ENCODE assay signal across 8 cellular contexts in genomic region chr18:48222118-48222517, GRCh38.
A peak's percentile ranks its signal among the peaks of the same experiment; 100 is the strongest.
DNase-seq lines count a peak whose midpoint lies in the region; ATAC-seq and TF ChIP-seq lines count a peak whose summit lies in the region.

No MANE protein-coding gene starts in this region.

- no peak overlapping the region for H3K27ac ChIP-seq in heart left ventricle

- intact Hi-C loops in heart left ventricle (cut with DNase I): loop anchor here in 4 of 10 donors (10.0 kb wide), 2 partner anchors 187 to 223 kb away; no protein-coding TSS in a partner anchor

- peaks cover 0 to 22% (median 6%) of the 10 kb centered on the region in 12 donors for H3K4me1 ChIP-seq in heart left ventricle

- no peaks in the 10 kb centered on the region for H3K9me3 ChIP-seq in heart left ventricle

- no peak for TF ChIP-seq POLR2A in heart left ventricle (IDR thresholded peaks at IDR 0.05)

- no peaks in the 10 kb centered on the region for H3K9me3 Mint-ChIP-seq in activated CD8-positive, alpha-beta memory T cell treated with anti-CD3 and anti-CD28 coated beads, Interleukin-2, amount 10 ng/mL, durations not matched to agents 7 days and 5 days (ENCODE audit: low read depth)

- peak; percentile 60 for ATAC-seq in activated CD8-positive, alpha-beta memory T cell treated with anti-CD3 and anti-CD28 coated beads, Interleukin-2, amount 10 ng/mL, durations not matched to agents 7 days and 5 days
- ATAC-seq in heart left ventricle: peak; percentile 45 to 87 (median 69)
- ATAC-seq in HG02759 (IDR thresholded peaks at IDR 0.05; ENCODE audit: unreplicated experiment): no peak

- no peaks in the 10 kb centered on the region for H3K36me3 ChIP-seq in heart left ventricle

- H3K27ac Mint-ChIP-seq in activated CD8-positive, alpha-beta memory T cell treated with anti-CD3 and anti-CD28 coated beads, Interleukin-2, amount 10 ng/mL, durations not matched to agents 7 days and 5 days: no peak overlapping the region

- TF ChIP-seq CTCF in heart left ventricle (IDR thresholded peaks at IDR 0.05): no peak

- H3K27me3 ChIP-seq in heart left ventricle: no peaks in the 10 kb centered on the region

- H3K4me3 ChIP-seq in heart left ventricle: no peak overlapping the region

- H3K4me3 Mint-ChIP-seq in activated CD8-positive, alpha-beta memory T cell treated with anti-CD3 and anti-CD28 coated beads, Interleukin-2, amount 10 ng/mL, durations not matched to agents 7 days and 5 days: no peak overlapping the region

- peak; percentile 68 for DNase-seq in activated CD8-positive, alpha-beta memory T cell treated with anti-CD3 and anti-CD28 coated beads, Interleukin-2, amount 10 ng/mL, durations not matched to agents 7 days and 5 days
- no peak for DNase-seq in activated CD8-positive, alpha-beta memory T cell treated with anti-CD3 and anti-CD28 coated beads, Interleukin-2, amount 50 U/mL, for 48 hours
- DNase-seq in M059J (ENCODE audit: low read depth) (peak; percentile 49), SHP77 treated with DMSO at 0.1 percent for 48 hours (lab: John Stamatoyannopoulos, UW) (peak; percentile 93), heart left ventricle (peak in 4 of 5 donors; percentile 51 to 72 (median 66)), HuH-7 (ENCODE audit: low spot score) (no peak)
- DNase-seq in activated CD8-positive, alpha-beta memory T cell treated with anti-CD3 and anti-CD28 coated beads for 24 hours: no peak

- no peaks in the 10 kb centered on the region for H3K36me3 Mint-ChIP-seq in activated CD8-positive, alpha-beta memory T cell treated with anti-CD3 and anti-CD28 coated beads, Interleukin-2, amount 10 ng/mL, durations not matched to agents 7 days and 5 days

- H3K4me1 Mint-ChIP-seq in activated CD8-positive, alpha-beta memory T cell treated with anti-CD3 and anti-CD28 coated beads, Interleukin-2, amount 10 ng/mL, durations not matched to agents 7 days and 5 days: peaks cover 15% of the 10 kb centered on the region

- peaks cover 2% of the 10 kb centered on the region for H3K27me3 Mint-ChIP-seq in activated CD8-positive, alpha-beta memory T cell treated with anti-CD3 and anti-CD28 coated beads, Interleukin-2, amount 10 ng/mL, durations not matched to agents 7 days and 5 days

- WGBS in heart left ventricle, 4 donors: 24 to 37% (median 32%) methylated on average over 4 of the region's 4 CpGs

- CTCF ChIA-PET in activated CD8-positive, alpha-beta memory T cell treated with anti-CD3 and anti-CD28 coated beads, Interleukin-2, amount 10 ng/mL, durations not matched to agents 7 days and 5 days (lab: Charles Lee): no interaction called here

Comparison
In these comparisons a context has a peak if more than half of its experiments do, and no peak if none do; other contexts are left out.
1. DNase-seq: peak in activated CD8-positive, alpha-beta memory T cell treated with anti-CD3 and anti-CD28 coated beads, Interleukin-2, amount 10 ng/mL, durations not matched to agents 7 days and 5 days (single experiment), M059J (single experiment), SHP77 treated with DMSO at 0.1 percent for 48 hours (single experiment) and heart left ventricle (4 of 5); none in activated CD8-positive, alpha-beta memory T cell treated with anti-CD3 and anti-CD28 coated beads, Interleukin-2, amount 50 U/mL, for 48 hours (single experiment), activated CD8-positive, alpha-beta memory T cell treated with anti-CD3 and anti-CD28 coated beads for 24 hours (single experiment) and HuH-7 (single experiment).